ENCODE assay signal across 25 cellular contexts in the genomic region with DNA sequence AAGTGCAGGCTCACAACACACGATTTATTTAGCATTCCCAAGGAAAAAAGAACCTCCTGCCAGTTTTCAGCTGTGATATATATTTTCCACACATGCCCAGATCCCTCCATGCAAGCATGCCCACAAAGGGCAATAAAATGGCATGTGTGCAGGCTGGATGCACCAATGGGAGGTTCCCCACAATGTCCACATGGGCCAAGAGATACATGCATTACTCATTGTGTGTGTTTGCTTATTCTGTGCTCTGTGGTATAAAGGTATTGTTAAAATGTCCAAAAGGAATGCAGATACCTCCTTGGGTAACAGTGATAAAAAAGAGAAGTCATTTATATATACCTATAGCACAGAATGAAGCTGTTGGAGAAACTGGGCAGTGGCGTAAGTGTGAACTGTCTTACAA.
"Had no signal": no experiment of that assay in that cellular context is flagged by ENCODE, and none has a peak within 500 bp of the region (broad histone marks: within the 10 kb centered on the region; RNA-seq: fewer than 3 reads in every experiment).

No MANE protein-coding gene starts in this region.

- H2AFZ ChIP-seq: neural progenitor cell had no signal

- H3K4me3 ChIP-seq: colonic mucosa, gastroesophageal sphincter, left ventricle myocardium inferior, lower lobe of right lung, neural progenitor cell, pancreas, psoas muscle, right lobe of liver, suprapubic skin, thyroid gland, upper lobe of left lung, vagina had no signal

- FAIRE-seq: pancreas had no signal

- H3K4me2 ChIP-seq: neural progenitor cell had no signal

- ATAC-seq: gastroesophageal sphincter; left cardiac atrium; lower lobe of right lung; natural killer cell treated with Interleukin-12 subunit alpha and Interleukin-12 subunit beta and Interleukin-15 and Interleukin-18, amount 100 ng/mL, for 72 hours; pancreas; psoas muscle; right lobe of liver; stimulated activated effector memory CD8-positive, alpha-beta T cell treated with anti-CD3 and anti-CD28 coated beads, Interleukin-12 subunit alpha, Interleukin-12 subunit beta, amount 100 ng/mL, for 72 hours; stimulated activated naive CD8-positive, alpha-beta T cell treated with anti-CD3 and anti-CD28 coated beads, Interleukin-15, Interleukin-2, amounts not matched to agents 100 U/mL and 50 U/mL, for 24 hours had no signal

- H3K36me3 ChIP-seq: colonic mucosa, lower lobe of right lung, pancreas, right lobe of liver, suprapubic skin, thyroid gland, upper lobe of left lung, vagina had no signal

- H3K27ac ChIP-seq: colonic mucosa, gastroesophageal sphincter, left ventricle myocardium inferior, lower lobe of right lung, neural progenitor cell, pancreas, psoas muscle, right lobe of liver, suprapubic skin, thyroid gland, upper lobe of left lung, vagina had no signal

- H3K9me3 ChIP-seq: colonic mucosa, gastroesophageal sphincter, left ventricle myocardium inferior, lower lobe of right lung, pancreas, psoas muscle, right lobe of liver, suprapubic skin, thyroid gland, upper lobe of left lung, vagina had no signal

- H3K4me1 ChIP-seq: colonic mucosa, gastroesophageal sphincter, lower lobe of right lung, neural progenitor cell, pancreas, psoas muscle, right lobe of liver, suprapubic skin, upper lobe of left lung, vagina had no signal

- H3K27me3 ChIP-seq: colonic mucosa, gastroesophageal sphincter, neural progenitor cell, pancreas, right lobe of liver, suprapubic skin, thyroid gland, upper lobe of left lung, vagina had no signal

- H3K9ac ChIP-seq: neural progenitor cell had no signal

- DNase-seq: colonic mucosa; dermis blood vessel endothelial cell; glutamatergic neuron; immature natural killer cell; left cardiac atrium; left ventricle myocardium inferior; lower lobe of right lung; mesenchymal stem cell; midbrain; occipital lobe; pancreas; psoas muscle; retina; right lobe of liver; stimulated activated CD4-positive, alpha-beta T cell treated with anti-CD3 and anti-CD28 coated beads, Interleukin-4, amount 100 ng/mL, for 1 hour; stimulated activated CD8-positive, alpha-beta memory T cell treated with anti-CD3 and anti-CD28 coated beads, Interleukin-4, amount 100 ng/mL, for 48 hours; stimulated activated naive CD8-positive, alpha-beta T cell treated with anti-CD3 and anti-CD28 coated beads, Interleukin-15, Interleukin-2, amounts not matched to agents 100 U/mL and 50 U/mL, for 24 hours; thyroid gland; upper lobe of left lung had no signal
